ENCODE assay signal across 1 cellular context in the genomic region with DNA sequence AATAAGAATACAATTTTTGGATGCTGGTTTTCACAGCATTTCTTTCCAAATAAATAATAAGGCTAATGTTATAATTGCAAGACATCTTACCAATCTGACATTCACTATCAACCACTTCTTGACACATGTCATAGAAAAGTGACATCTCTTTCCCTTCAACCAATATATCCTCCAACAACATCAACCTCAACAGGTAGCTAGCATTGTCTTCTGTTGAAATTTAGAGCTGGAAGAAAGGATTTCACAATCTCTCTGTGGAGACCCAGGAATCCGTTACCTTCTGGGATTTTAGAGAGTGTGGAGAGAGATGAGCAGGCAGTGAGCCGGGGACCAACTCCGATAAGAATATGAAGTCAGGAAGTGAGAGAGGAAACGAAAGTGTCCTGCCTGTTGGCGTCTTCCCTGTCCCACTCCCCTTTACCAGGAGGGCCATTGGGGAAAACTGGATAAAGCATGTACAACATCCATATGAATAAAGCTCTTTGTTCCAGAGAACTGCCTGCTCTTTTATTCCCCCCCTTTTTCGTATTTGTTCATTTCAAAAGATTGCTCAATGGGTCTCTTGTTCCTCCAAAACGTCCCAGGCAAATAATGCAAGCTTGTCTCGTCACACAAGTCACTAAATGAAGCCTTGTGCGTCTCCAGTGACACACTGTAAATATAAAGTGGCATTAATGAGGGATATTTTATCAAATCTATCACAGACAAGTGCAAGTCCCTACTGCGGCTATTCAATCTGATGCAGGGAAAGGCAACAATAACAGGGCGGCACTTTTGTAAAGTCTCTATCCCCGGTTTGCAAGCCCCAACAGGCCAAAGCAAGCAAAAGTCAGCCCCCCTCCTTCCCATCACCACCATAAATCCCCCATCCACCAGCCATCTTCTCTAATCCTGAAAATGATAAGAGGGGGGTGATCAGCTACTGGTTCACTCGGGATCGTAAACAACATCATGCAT.
TF ChIP-seq lines count a peak whose summit lies in the region.

No MANE protein-coding gene starts in this region.

TF ChIP-seq in HepG2, 621 proteins besides CTCF, POLR2A, EP300 and RAD21 (continued from another document):
- TF ChIP-seq, protein P1, sequence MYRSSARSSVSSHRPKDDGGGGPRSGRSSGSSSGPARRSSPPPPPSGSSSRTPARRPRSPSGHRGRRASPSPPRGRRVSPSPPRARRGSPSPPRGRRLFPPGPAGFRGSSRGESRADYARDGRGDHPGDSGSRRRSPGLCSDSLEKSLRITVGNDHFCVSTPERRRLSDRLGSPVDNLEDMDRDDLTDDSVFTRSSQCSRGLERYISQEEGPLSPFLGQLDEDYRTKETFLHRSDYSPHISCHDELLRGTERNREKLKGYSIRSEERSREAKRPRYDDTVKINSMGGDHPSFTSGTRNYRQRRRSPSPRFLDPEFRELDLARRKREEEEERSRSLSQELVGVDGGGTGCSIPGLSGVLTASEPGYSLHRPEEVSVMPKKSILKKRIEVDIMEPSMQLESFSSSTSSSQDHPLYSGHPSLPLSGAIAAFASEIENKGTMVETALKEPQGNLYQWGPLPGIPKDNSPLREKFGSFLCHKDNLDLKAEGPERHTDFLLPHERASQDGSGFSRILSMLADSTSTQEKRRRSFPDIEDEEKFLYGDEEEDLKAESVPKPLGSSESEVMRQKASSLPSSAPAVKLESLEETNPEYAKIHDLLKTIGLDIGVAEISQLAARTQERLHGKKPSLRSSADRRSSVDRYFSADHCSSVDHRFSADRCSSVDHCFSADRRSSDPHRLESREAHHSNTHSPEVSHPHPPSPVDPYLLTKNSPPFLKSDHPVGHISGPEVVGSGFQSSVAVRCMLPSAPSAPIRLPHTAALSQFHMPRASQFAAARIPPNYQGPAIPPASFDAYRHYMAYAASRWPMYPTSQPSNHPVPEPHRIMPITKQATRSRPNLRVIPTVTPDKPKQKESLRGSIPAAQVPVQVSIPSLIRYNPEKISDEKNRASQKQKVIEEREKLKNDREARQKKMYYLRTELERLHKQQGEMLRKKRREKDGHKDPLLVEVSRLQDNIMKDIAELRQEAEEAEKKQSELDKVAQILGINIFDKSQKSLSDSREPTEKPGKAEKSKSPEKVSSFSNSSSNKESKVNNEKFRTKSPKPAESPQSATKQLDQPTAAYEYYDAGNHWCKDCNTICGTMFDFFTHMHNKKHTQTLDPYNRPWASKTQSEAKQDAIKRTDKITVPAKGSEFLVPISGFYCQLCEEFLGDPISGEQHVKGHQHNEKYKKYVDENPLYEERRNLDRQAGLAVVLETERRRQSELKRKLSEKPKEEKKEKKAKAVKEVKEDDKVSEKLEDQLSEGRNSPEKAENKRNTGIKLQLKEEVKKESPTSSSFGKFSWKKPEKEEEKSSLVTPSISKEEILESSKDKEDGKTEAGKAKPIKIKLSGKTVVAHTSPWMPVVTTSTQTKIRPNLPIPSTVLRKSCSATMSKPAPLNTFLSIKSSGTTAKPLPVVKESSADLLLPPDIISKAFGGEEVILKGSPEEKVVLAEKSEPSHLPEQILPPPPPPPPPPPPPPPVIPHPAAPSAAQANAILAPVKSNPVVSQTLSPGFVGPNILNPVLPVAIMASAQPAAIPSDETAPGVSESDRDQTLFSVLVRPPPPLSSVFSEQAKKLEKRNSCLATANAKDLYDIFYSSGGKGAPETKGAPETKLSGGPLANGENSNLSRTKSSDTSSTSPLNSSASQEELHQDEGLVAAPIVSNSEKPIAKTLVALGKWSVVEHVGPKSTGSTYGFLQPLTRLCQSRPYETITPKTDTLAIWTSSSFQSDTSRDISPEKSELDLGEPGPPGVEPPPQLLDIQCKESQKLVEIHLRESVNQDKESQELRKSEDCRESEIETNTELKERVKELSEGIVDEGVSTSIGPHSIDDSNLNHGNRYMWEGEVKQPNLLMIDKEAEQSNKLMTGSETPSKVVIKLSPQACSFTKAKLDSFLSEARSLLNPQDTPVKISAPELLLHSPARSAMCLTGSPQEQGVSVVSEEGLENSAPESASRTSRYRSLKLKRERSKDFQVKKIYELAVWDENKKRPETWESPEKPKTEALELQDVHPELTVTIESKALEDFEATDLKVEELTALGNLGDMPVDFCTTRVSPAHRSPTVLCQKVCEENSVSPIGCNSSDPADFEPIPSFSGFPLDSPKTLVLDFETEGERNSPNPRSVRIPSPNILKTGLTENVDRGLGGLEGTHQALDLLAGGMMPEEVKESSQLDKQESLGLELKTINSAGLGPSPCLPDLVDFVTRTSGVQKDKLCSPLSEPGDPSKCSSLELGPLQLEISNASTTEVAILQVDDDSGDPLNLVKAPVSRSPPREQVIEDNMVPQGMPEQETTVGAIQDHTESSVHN (CRISPR knock-in tag; IDR thresholded peaks at IDR 0.05): no peak
- TF ChIP-seq ZNF709 (CRISPR knock-in tag; IDR thresholded peaks at IDR 0.05) (no peak), TGIF2 (CRISPR knock-in tag; IDR thresholded peaks at IDR 0.05) (0 out of 2 replicates have a peak, but pooled peaks have one; percentile 32), GPBP1L1 (CRISPR knock-in tag; IDR thresholded peaks at IDR 0.05) (no peak)
- TF ChIP-seq, protein P2, sequence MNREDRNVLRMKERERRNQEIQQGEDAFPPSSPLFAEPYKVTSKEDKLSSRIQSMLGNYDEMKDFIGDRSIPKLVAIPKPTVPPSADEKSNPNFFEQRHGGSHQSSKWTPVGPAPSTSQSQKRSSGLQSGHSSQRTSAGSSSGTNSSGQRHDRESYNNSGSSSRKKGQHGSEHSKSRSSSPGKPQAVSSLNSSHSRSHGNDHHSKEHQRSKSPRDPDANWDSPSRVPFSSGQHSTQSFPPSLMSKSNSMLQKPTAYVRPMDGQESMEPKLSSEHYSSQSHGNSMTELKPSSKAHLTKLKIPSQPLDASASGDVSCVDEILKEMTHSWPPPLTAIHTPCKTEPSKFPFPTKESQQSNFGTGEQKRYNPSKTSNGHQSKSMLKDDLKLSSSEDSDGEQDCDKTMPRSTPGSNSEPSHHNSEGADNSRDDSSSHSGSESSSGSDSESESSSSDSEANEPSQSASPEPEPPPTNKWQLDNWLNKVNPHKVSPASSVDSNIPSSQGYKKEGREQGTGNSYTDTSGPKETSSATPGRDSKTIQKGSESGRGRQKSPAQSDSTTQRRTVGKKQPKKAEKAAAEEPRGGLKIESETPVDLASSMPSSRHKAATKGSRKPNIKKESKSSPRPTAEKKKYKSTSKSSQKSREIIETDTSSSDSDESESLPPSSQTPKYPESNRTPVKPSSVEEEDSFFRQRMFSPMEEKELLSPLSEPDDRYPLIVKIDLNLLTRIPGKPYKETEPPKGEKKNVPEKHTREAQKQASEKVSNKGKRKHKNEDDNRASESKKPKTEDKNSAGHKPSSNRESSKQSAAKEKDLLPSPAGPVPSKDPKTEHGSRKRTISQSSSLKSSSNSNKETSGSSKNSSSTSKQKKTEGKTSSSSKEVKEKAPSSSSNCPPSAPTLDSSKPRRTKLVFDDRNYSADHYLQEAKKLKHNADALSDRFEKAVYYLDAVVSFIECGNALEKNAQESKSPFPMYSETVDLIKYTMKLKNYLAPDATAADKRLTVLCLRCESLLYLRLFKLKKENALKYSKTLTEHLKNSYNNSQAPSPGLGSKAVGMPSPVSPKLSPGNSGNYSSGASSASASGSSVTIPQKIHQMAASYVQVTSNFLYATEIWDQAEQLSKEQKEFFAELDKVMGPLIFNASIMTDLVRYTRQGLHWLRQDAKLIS (CRISPR knock-in tag; IDR thresholded peaks at IDR 0.05): no peak
